ENCODE assay signal across 14 cellular contexts in genomic region chr10:71920540-71921318, GRCh38.
A peak's percentile ranks its signal among the peaks of the same experiment; 100 is the strongest.
DNase-seq lines count a peak whose midpoint lies in the region; TF ChIP-seq lines count a peak whose summit lies in the region.
"Had no signal": no experiment of that assay in that cellular context is flagged by ENCODE, and none has a peak within 500 bp of the region (broad histone marks: within the 10 kb centered on the region; RNA-seq: fewer than 3 reads in every experiment).

No MANE protein-coding gene starts in this region.

- no peaks in the 10 kb centered on the region for H3K27me3 Mint-ChIP-seq in nephron (ENCODE audit: low read depth)

- TF ChIP-seq CTCF in nephron (IDR thresholded peaks at IDR 0.05; ENCODE audit: unreplicated experiment in 3 of 3) = no peak

- peak overlapping the region; percentile 19 for H3K27ac ChIP-seq in cingulate gyrus (ENCODE audit: low read depth, low read length)
- H3K27ac ChIP-seq: BLaER1, upper lobe of left lung had no signal

- DNase-seq in COLO829 (ENCODE audit: low spot score) = peak; percentile 6
- peak; percentile 69 for DNase-seq in NCI-H82 (lab: John Stamatoyannopoulos, UW)
- no peak for DNase-seq in activated CD4-positive, alpha-beta T cell treated with anti-CD3 and anti-CD28 coated beads for 48 hours
- DNase-seq in retina = no peak
- no peak for DNase-seq in activated CD8-positive, alpha-beta memory T cell treated with anti-CD3 and anti-CD28 coated beads, Interleukin-2, amount 50 U/mL, for 48 hours
- DNase-seq in dedifferentiated amniotic fluid mesenchymal stem cell (ENCODE audit: extremely low spot score) = no peak
- DNase-seq: endodermal cell; NCI-H1417 treated with DMSO at 0.1 percent for 48 hours; NK-92 treated with Interleukin-12 subunit alpha and Interleukin-12 subunit beta, amount 100 ng/mL, for 24 hours; T-helper 2 cell; upper lobe of left lung had no signal

- no peak overlapping the region for H3K4me3 Mint-ChIP-seq in nephron
- H3K4me3 Mint-ChIP-seq: endodermal cell had no signal

- H3K27ac Mint-ChIP-seq in nephron = peak overlapping the region; percentile 21 to 69 (median 47)
- H3K27ac Mint-ChIP-seq: endodermal cell had no signal

- peaks cover 9% of the 10 kb centered on the region for H3K9me3 Mint-ChIP-seq in nephron

- peaks cover 27% of the 10 kb centered on the region for H3K4me1 Mint-ChIP-seq in nephron

- no peaks in the 10 kb centered on the region for H3K36me3 Mint-ChIP-seq in nephron (ENCODE audit: low read depth)

Comparison
In these comparisons a context has a peak if more than half of its experiments do, and no peak if none do; other contexts are left out.
1. DNase-seq: peak in COLO829 (single experiment) and NCI-H82 (single experiment); none in activated CD4-positive, alpha-beta T cell treated with anti-CD3 and anti-CD28 coated beads for 48 hours (single experiment), retina (single experiment), activated CD8-positive, alpha-beta memory T cell treated with anti-CD3 and anti-CD28 coated beads, Interleukin-2, amount 50 U/mL, for 48 hours (single experiment) and dedifferentiated amniotic fluid mesenchymal stem cell (single experiment).